ENCODE assay signal across 19 cellular contexts in the genomic region with DNA sequence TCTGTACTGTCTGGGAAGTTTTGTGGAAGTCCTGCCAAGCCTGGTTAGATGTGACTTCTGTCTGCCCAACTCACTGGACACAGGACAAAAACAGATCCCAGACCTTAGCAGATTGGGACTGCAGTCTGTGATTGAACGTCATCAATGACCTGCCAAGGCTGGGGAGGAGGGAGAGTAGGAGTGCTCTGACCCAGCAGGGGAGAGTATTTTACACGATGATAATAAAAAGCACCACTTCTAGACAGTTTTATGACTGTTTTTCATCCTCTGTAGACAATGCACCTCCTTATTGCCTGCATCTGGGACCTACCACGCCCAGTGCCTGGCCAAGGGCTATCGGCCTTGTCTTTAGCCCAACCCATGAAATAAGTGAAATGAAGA.
A peak's percentile ranks its signal among the peaks of the same experiment; 100 is the strongest.
DNase-seq lines count a peak whose midpoint lies in the region; TF ChIP-seq lines count a peak whose summit lies in the region.
"Had no signal": no experiment of that assay in that cellular context is flagged by ENCODE, and none has a peak within 500 bp of the region (broad histone marks: within the 10 kb centered on the region; RNA-seq: fewer than 3 reads in every experiment).

No MANE protein-coding gene starts in this region.

- peaks cover 0 to 11% (median 0%) of the 10 kb centered on the region in 4 donors for H3K4me1 ChIP-seq in Peyer's patch
- peaks cover 25% of the 10 kb centered on the region for H3K4me1 ChIP-seq in fibroblast of lung (ENCODE audit: control insufficient read depth, extremely low read depth, insufficient read depth, low read length)
- H3K4me1 ChIP-seq in transverse colon: peaks cover 9 to 36% (median 15%) of the 10 kb centered on the region in 4 donors
- H3K4me1 ChIP-seq in mesendoderm (ENCODE audit: control insufficient read depth, low read depth, low read length): peaks cover 2% of the 10 kb centered on the region

- H3K79me2 ChIP-seq in fibroblast of lung (ENCODE audit: control insufficient read depth, insufficient read depth, low read length) (no peaks in the 10 kb centered on the region), mesendoderm (ENCODE audit: control insufficient read depth, insufficient read depth, low read length) (no peaks in the 10 kb centered on the region)

- H3K27me3 Mint-ChIP-seq in mesothelial cell of epicardium (ENCODE audit: low read depth): no peaks in the 10 kb centered on the region

- H3K27me3 ChIP-seq in Peyer's patch (no peaks in the 10 kb centered on the region), fibroblast of lung (ENCODE audit: control insufficient read depth, insufficient read depth, low read length) (no peaks in the 10 kb centered on the region), transverse colon (no peaks in the 10 kb centered on the region), mesendoderm (ENCODE audit: insufficient read depth, low read length, poor library complexity) (no peaks in the 10 kb centered on the region)

- DNase-seq in Peyer's patch (no peak), fibroblast of lung (ENCODE audit: low read depth in 2 of 2) (no peak), mesothelial cell of epicardium (ENCODE audit: low spot score in 2 of 2, unreplicated experiment in 2 of 2) (no peak), transverse colon (peak; percentile 23), NCI-H1417 treated with DMSO at 0.1 percent for 48 hours (lab: John Stamatoyannopoulos, UW) (no peak), NCI-H2196 (lab: John Stamatoyannopoulos, UW; ENCODE audit: unreplicated experiment) (no peak), mesendoderm (no peak)
- DNase-seq: activated CD4-positive, alpha-beta T cell treated with anti-CD3 and anti-CD28 coated beads for 36 hours; activated naive CD4-positive, alpha-beta T cell treated with anti-CD3 and anti-CD28 coated beads, Interleukin-2, amount 50 U/mL, for 16 hours; DMS153; GOT3; NCI-H2171 treated with DMSO at 0.1 percent for 48 hours; nephron progenitor cell; NK-92 treated with Interleukin-12 subunit alpha and Interleukin-12 subunit beta, amount 100 ng/mL, for 24 hours; SHP77; stimulated activated CD4-positive, alpha-beta T cell treated with anti-CD3 and anti-CD28 coated beads, Interleukin-2, amount 100 ng/mL, for 48 hours; stimulated activated CD8-positive, alpha-beta memory T cell treated with anti-CD3 and anti-CD28 coated beads, Interleukin-4, amount 100 ng/mL, for 48 hours; T1000 had no signal

- no peak overlapping the region for H3K9ac ChIP-seq in fibroblast of lung (ENCODE audit: insufficient read depth, low read length)
- H3K9ac ChIP-seq in mesendoderm (ENCODE audit: low read length): no peak overlapping the region

- no peak overlapping the region for H2BK120ac ChIP-seq in mesendoderm (ENCODE audit: low read depth, low read length)

- no peak overlapping the region for H2BK15ac ChIP-seq in mesendoderm (replicated peaks; ENCODE audit: low read depth)

- H3K4me3 ChIP-seq in Peyer's patch (no peak overlapping the region), fibroblast of lung (replicated peaks in 1 of 4; ENCODE audit: control extremely low read depth in 1 of 4, insufficient read depth in 1 of 4, low read depth in 3 of 4, low read length in 4 of 4) (no peak overlapping the region), transverse colon (no peak overlapping the region), mesendoderm (ENCODE audit: low read length) (no peak overlapping the region)

- H3K9me3 ChIP-seq in Peyer's patch (no peaks in the 10 kb centered on the region), fibroblast of lung (ENCODE audit: control insufficient read depth, insufficient read depth, low read depth, low read length) (no peaks in the 10 kb centered on the region), transverse colon (no peaks in the 10 kb centered on the region)

- H3K4me2 ChIP-seq in fibroblast of lung (ENCODE audit: extremely low read depth, insufficient read depth, low read length): no peak overlapping the region
- H3K4me2 ChIP-seq in mesendoderm (ENCODE audit: low read length): no peak overlapping the region

- WGBS in transverse colon (ENCODE audit: low coverage in 1 of 2), 2 donors: 19 to 28% methylated on average over 3 to 4 of the region's 4 CpGs
- no CpG with 5 or more reads among the region's 4 CpGs for WGBS in mesendoderm (ENCODE audit: extremely low coverage, insufficient coverage, low lambda C conversion rate)

- no peak overlapping the region for H3K18ac ChIP-seq in mesendoderm (ENCODE audit: low read length)

- no peak overlapping the region for H2AK5ac ChIP-seq in mesendoderm (ENCODE audit: low read length)

- H4K5ac ChIP-seq in mesendoderm (ENCODE audit: low read length): no peak overlapping the region

- H3K23ac ChIP-seq in mesendoderm (ENCODE audit: low read length): no peak overlapping the region

- H3K27ac ChIP-seq in Peyer's patch: peak overlapping the region in 3 of 4 donors; percentile 16 to 55 (median 17)
- H3K27ac ChIP-seq in fibroblast of lung (ENCODE audit: insufficient read depth, low read length): peak overlapping the region; percentile 44
- peak overlapping the region; percentile 51 to 69 (median 60) for H3K27ac ChIP-seq in transverse colon
- no peak overlapping the region for H3K27ac ChIP-seq in mesendoderm (ENCODE audit: low read depth, low read length)

- H2BK5ac ChIP-seq in mesendoderm (ENCODE audit: low read length): no peak overlapping the region

- TF ChIP-seq EP300 in transverse colon (IDR thresholded peaks at IDR 0.05; ENCODE audit: low read depth): no peak

- no peak overlapping the region for H4K8ac ChIP-seq in mesendoderm (ENCODE audit: low read depth, low read length)

- H3K27ac Mint-ChIP-seq in mesothelial cell of epicardium: peak overlapping the region; percentile 84
- H3K27ac Mint-ChIP-seq: activated CD4-positive, alpha-beta T cell treated with anti-CD3 and anti-CD28 coated beads for 36 hours; nephron progenitor cell; type B pancreatic cell had no signal

- TF ChIP-seq CTCF in Peyer's patch (IDR thresholded peaks at IDR 0.05) (no peak), fibroblast of lung (conservative IDR thresholded peaks at IDR 0.05 in 1 of 2, IDR thresholded peaks at IDR 0.05 in 1 of 2; ENCODE audit: low read depth in 1 of 2, low read length in 2 of 2) (no peak), mesothelial cell of epicardium (IDR thresholded peaks at IDR 0.05; ENCODE audit: unreplicated experiment) (no peak), transverse colon (IDR thresholded peaks at IDR 0.05) (no peak)

- H3K56ac ChIP-seq in mesendoderm (ENCODE audit: low read length): no peak overlapping the region

- no peaks in the 10 kb centered on the region for H3K79me1 ChIP-seq in mesendoderm (ENCODE audit: low read length)

- H3K9me3 Mint-ChIP-seq in mesothelial cell of epicardium: peaks cover 3% of the 10 kb centered on the region
- H3K9me3 Mint-ChIP-seq: nephron progenitor cell, type B pancreatic cell had no signal

- H3K36me3 ChIP-seq in Peyer's patch (no peaks in the 10 kb centered on the region), fibroblast of lung (ENCODE audit: control insufficient read depth, insufficient read depth, low read length) (no peaks in the 10 kb centered on the region), transverse colon (no peaks in the 10 kb centered on the region), mesendoderm (ENCODE audit: control insufficient read depth, insufficient read depth, low read length) (no peaks in the 10 kb centered on the region)

- H2AFZ ChIP-seq in fibroblast of lung (ENCODE audit: low read length): no peak overlapping the region

- H3K36me3 Mint-ChIP-seq in mesothelial cell of epicardium: peaks cover 3% of the 10 kb centered on the region

- TF ChIP-seq POLR2A in Peyer's patch (IDR thresholded peaks at IDR 0.05) (no peak), transverse colon (IDR thresholded peaks at IDR 0.05) (no peak)

- intact Hi-C loops in transverse colon (cut with DNase I; ENCODE audit: low total_unique reads): no loop called here

- no peaks in the 10 kb centered on the region for H4K20me1 ChIP-seq in fibroblast of lung (ENCODE audit: control insufficient read depth, extremely low read depth, insufficient read depth, low read length)

- peaks cover 51% of the 10 kb centered on the region for H3K4me1 Mint-ChIP-seq in mesothelial cell of epicardium

- H3K4ac ChIP-seq in mesendoderm (ENCODE audit: low read depth, low read length): no peak overlapping the region

- in situ Hi-C loops in transverse colon (cut with MboI; ENCODE audit: low pct_ligation_motif_present in 1 of 4, low pct_unique_long_range_greater_than_20kb in 1 of 4, low sequenced_read_pairs in 3 of 4): no loop called here

- no peak overlapping the region for H3K4me3 Mint-ChIP-seq in mesothelial cell of epicardium
- H3K4me3 Mint-ChIP-seq: activated CD4-positive, alpha-beta T cell treated with anti-CD3 and anti-CD28 coated beads for 36 hours; nephron progenitor cell; type B pancreatic cell had no signal
